In genomic region chr12:77751939-77752338, GRCh38 we compare ENCODE assay signal across 12 cellular contexts.
DNase-seq lines count a peak whose midpoint lies in the region; ATAC-seq and TF ChIP-seq lines count a peak whose summit lies in the region.
"Had no signal": no experiment of that assay in that cellular context is flagged by ENCODE, and none has a peak within 500 bp of the region (broad histone marks: within the 10 kb centered on the region; RNA-seq: fewer than 3 reads in every experiment).

No MANE protein-coding gene starts in this region.

- ATAC-seq in right lobe of liver, result no peak
- ATAC-seq in GM18870 (IDR thresholded peaks at IDR 0.05; ENCODE audit: unreplicated experiment), result no peak

- WGBS in right lobe of liver (ENCODE audit: insufficient coverage, low coverage, low lambda C conversion rate, missing lambda C conversion rate), result 21% methylated on average over 2 of the region's 2 CpGs

- H3K4me1 ChIP-seq in right lobe of liver (no peaks in the 10 kb centered on the region), right atrium auricular region (no peaks in the 10 kb centered on the region)

- intact Hi-C loops in right lobe of liver (cut with DNase I), result no loop called here

- DNase-seq in DMS153 (lab: John Stamatoyannopoulos, UW), result peak; percentile 96
- peak; percentile 67 for DNase-seq in NCI-H146 treated with DMSO at 0.1 percent for 48 hours (lab: John Stamatoyannopoulos, UW; ENCODE audit: unreplicated experiment)
- DNase-seq in foreskin fibroblast, result peak; percentile 7 to 64
- DNase-seq in right lobe of liver, result no peak
- DNase-seq in right atrium auricular region (ENCODE audit: low spot score), result no peak
- no peak for DNase-seq in NCI-H1048 (lab: John Stamatoyannopoulos, UW)
- DNase-seq: activated naive CD8-positive, alpha-beta T cell treated with anti-CD3 and anti-CD28 coated beads, Interleukin-2, amount 10 ng/mL, durations not matched to agents 7 days and 5 days; DND-41; stimulated activated CD4-positive, alpha-beta T cell treated with anti-CD3 and anti-CD28 coated beads, Interleukin-2, amount 100 ng/mL, for 48 hours had no signal

- H3K9me3 ChIP-seq in right lobe of liver (no peaks in the 10 kb centered on the region), right atrium auricular region (no peaks in the 10 kb centered on the region)

- no peak for TF ChIP-seq POLR2A in right lobe of liver (IDR thresholded peaks at IDR 0.05)

- H3K4me3 ChIP-seq in foreskin fibroblast (ENCODE audit: low read depth in 1 of 2, low read length in 2 of 2) (no peak overlapping the region), right lobe of liver (no peak overlapping the region), right atrium auricular region (no peak overlapping the region)
- H3K4me3 ChIP-seq: SK-N-MC had no signal

- H3K36me3 ChIP-seq in right lobe of liver (no peaks in the 10 kb centered on the region), right atrium auricular region (no peaks in the 10 kb centered on the region)

- TF ChIP-seq CTCF in VCaP (conservative IDR thresholded peaks at IDR 0.05), result no peak
- no peak for TF ChIP-seq CTCF in foreskin fibroblast (IDR thresholded peaks at IDR 0.05; ENCODE audit: low read depth, low read length)
- TF ChIP-seq CTCF in right lobe of liver (IDR thresholded peaks at IDR 0.05), result no peak
- TF ChIP-seq CTCF in right atrium auricular region (IDR thresholded peaks at IDR 0.05), result no peak

- H3K27ac ChIP-seq in VCaP, result peak overlapping the region; percentile 51; the same call in 1 of the 2 replicates
- H3K27ac ChIP-seq in right lobe of liver, result no peak overlapping the region
- H3K27ac ChIP-seq in right atrium auricular region, result no peak overlapping the region
- H3K27ac ChIP-seq: SK-N-MC had no signal

- H3K27me3 ChIP-seq in right lobe of liver (no peaks in the 10 kb centered on the region), right atrium auricular region (no peaks in the 10 kb centered on the region)

Comparison
In these comparisons a context has a peak if more than half of its experiments do, and no peak if none do; other contexts are left out.
1. DNase-seq: peak in DMS153 (single experiment), NCI-H146 treated with DMSO at 0.1 percent for 48 hours (single experiment) and foreskin fibroblast (2 of 2); none in right lobe of liver (0 of 3), right atrium auricular region (single experiment) and NCI-H1048 (single experiment).